In the genomic region with DNA sequence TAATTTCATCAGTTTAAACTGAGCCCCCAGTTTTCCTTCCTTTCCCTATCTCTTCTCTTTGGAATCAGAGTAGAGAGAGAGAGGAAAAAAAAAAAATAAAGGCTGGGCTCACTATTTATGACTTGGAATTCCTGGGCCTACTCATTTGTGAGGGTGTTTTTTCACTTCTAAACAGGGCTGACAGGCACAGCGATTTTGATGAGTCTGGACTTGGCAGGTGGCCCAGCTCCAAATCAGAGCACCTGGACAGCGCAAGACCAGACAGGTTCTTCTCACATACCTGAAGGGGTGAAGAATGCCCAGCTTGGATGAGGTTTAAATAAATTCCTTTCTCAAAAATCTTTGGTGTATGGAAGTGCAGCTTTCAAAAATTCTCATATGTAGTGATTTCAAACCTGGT, we compare ENCODE assay signal across 9 cellular contexts.
DNase-seq lines count a peak whose midpoint lies in the region; ATAC-seq, FAIRE-seq and TF ChIP-seq lines count a peak whose summit lies in the region.
"Had no signal": no experiment of that assay in that cellular context is flagged by ENCODE, and none has a peak within 500 bp of the region (broad histone marks: within the 10 kb centered on the region; RNA-seq: fewer than 3 reads in every experiment).

No MANE protein-coding gene starts in this region.

- H3K36me3 Mint-ChIP-seq in MCF 10A (ENCODE audit: insufficient read depth, unreplicated experiment): no peaks in the 10 kb centered on the region

- no peaks in the 10 kb centered on the region for H3K9me3 Mint-ChIP-seq in MCF 10A (ENCODE audit: unreplicated experiment)

- peaks cover 53% of the 10 kb centered on the region for H3K4me1 Mint-ChIP-seq in MCF 10A (ENCODE audit: insufficient read depth, unreplicated experiment)

- H3K36me3 ChIP-seq in liver (ENCODE audit: control insufficient read depth in 4 of 4, insufficient read depth in 3 of 4, low read depth in 1 of 4, low read length in 3 of 4): peaks cover 0 to 2% (median 0%) of the 10 kb centered on the region in 4 donors

- no peak overlapping the region for H3K4me3 ChIP-seq in liver (ENCODE audit: low read depth in 1 of 3, low read length in 3 of 3)

- no peak overlapping the region for H3K27ac ChIP-seq in liver (ENCODE audit: low read depth in 1 of 2, low read length in 2 of 2)

- no peaks in the 10 kb centered on the region for H3K27me3 Mint-ChIP-seq in MCF 10A (ENCODE audit: insufficient read depth, unreplicated experiment)

- DNase-seq in NCI-H1417 (lab: John Stamatoyannopoulos, UW) (peak; percentile 3 to 47 (median 36)), NCI-H1417 treated with DMSO at 0.1 percent for 48 hours (lab: John Stamatoyannopoulos, UW) (no peak), MCF 10A (ENCODE audit: unreplicated experiment) (peak; percentile 94), urothelium cell line (ENCODE audit: low spot score) (peak; percentile 47), HuH-7.5 (ENCODE audit: low spot score) (no peak)
- no peak for DNase-seq in activated CD4-positive, alpha-beta T cell treated with anti-CD3 and anti-CD28 coated beads, Interleukin-2, amount 50 U/mL, for 48 hours
- DNase-seq: MM.1S had no signal

- peak overlapping the region; percentile 94 for H3K27ac Mint-ChIP-seq in MCF 10A (ENCODE audit: low read depth, unreplicated experiment)

- CTCF ChIA-PET in MCF 10A (lab: Yijun Ruan, JAX): interaction anchor here (0.6 to 1.7 kb wide), 6 partner anchors 12 to 122 kb away, joined by 3 to 7 read pairs (median 4); partner anchors contain the start of gene KIF13A

- WGBS in liver: 60% methylated on average over 2 of the region's 2 CpGs

- H3K4me1 ChIP-seq in liver (ENCODE audit: control insufficient read depth in 4 of 4, insufficient read depth in 4 of 4, low read length in 3 of 4): peaks cover 0 to 2% (median 0%) of the 10 kb centered on the region in 4 donors

- no peaks in the 10 kb centered on the region for H3K9me3 ChIP-seq in liver (ENCODE audit: control insufficient read depth in 4 of 4, low read length in 3 of 4)

- peak overlapping the region; percentile 33 for H3K4me3 Mint-ChIP-seq in MCF 10A (ENCODE audit: unreplicated experiment)

- no peaks in the 10 kb centered on the region for H3K27me3 ChIP-seq in liver (ENCODE audit: control insufficient read depth in 4 of 4, insufficient read depth in 4 of 4, low read length in 3 of 4)

- POLR2A ChIA-PET in MCF 10A (lab: Yijun Ruan, JAX): interaction anchor here (0.7 to 5.1 kb wide), 31 partner anchors 8 to 638 kb away, joined by 3 to 83 read pairs (median 5); partner anchors contain the start of genes DEK, KDM1B, KIF13A and NUP153

- intact Hi-C loops in MCF 10A (cut with micrococcal nuclease): loop anchor here (1.0 kb wide), 3 partner anchors 42 to 289 kb away; no protein-coding TSS in a partner anchor

- ATAC-seq in GM21737 (IDR thresholded peaks at IDR 0.05; ENCODE audit: unreplicated experiment): no peak

- no peak for FAIRE-seq in urothelium cell line (lab: Jason Lieb, UNC)

- BruUV-seq in MCF 10A (replicated peaks; lab: Mats Ljungman, UMichigan): no TSS peak

- H3K9ac ChIP-seq in liver (ENCODE audit: low read depth in 1 of 2, low read length in 2 of 2): no peak overlapping the region

- TF ChIP-seq CTCF in MCF 10A (IDR thresholded peaks at IDR 0.05; ENCODE audit: unreplicated experiment): no peak
- no peak for TF ChIP-seq CTCF in liver (IDR thresholded peaks at IDR 0.05; ENCODE audit: low read depth, low read length, missing input control)

- TF ChIP-seq RAD21 in liver (IDR thresholded peaks at IDR 0.05): no peak

TF ChIP-seq in liver, 16 proteins besides CTCF, POLR2A, EP300 and RAD21:
- TF ChIP-seq, protein P1, sequence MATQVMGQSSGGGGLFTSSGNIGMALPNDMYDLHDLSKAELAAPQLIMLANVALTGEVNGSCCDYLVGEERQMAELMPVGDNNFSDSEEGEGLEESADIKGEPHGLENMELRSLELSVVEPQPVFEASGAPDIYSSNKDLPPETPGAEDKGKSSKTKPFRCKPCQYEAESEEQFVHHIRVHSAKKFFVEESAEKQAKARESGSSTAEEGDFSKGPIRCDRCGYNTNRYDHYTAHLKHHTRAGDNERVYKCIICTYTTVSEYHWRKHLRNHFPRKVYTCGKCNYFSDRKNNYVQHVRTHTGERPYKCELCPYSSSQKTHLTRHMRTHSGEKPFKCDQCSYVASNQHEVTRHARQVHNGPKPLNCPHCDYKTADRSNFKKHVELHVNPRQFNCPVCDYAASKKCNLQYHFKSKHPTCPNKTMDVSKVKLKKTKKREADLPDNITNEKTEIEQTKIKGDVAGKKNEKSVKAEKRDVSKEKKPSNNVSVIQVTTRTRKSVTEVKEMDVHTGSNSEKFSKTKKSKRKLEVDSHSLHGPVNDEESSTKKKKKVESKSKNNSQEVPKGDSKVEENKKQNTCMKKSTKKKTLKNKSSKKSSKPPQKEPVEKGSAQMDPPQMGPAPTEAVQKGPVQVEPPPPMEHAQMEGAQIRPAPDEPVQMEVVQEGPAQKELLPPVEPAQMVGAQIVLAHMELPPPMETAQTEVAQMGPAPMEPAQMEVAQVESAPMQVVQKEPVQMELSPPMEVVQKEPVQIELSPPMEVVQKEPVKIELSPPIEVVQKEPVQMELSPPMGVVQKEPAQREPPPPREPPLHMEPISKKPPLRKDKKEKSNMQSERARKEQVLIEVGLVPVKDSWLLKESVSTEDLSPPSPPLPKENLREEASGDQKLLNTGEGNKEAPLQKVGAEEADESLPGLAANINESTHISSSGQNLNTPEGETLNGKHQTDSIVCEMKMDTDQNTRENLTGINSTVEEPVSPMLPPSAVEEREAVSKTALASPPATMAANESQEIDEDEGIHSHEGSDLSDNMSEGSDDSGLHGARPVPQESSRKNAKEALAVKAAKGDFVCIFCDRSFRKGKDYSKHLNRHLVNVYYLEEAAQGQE (IDR thresholded peaks at IDR 0.05): peak; percentile 36
- TF ChIP-seq JUND (IDR thresholded peaks at IDR 0.05): no peak

Comparison
In these comparisons a context has a peak if more than half of its experiments do, and no peak if none do; other contexts are left out.
1. DNase-seq: peak in NCI-H1417 (3 of 3), MCF 10A (single experiment) and urothelium cell line (single experiment); none in NCI-H1417 treated with DMSO at 0.1 percent for 48 hours (single experiment), HuH-7.5 (single experiment) and activated CD4-positive, alpha-beta T cell treated with anti-CD3 and anti-CD28 coated beads, Interleukin-2, amount 50 U/mL, for 48 hours (0 of 2).